In the genomic region with DNA sequence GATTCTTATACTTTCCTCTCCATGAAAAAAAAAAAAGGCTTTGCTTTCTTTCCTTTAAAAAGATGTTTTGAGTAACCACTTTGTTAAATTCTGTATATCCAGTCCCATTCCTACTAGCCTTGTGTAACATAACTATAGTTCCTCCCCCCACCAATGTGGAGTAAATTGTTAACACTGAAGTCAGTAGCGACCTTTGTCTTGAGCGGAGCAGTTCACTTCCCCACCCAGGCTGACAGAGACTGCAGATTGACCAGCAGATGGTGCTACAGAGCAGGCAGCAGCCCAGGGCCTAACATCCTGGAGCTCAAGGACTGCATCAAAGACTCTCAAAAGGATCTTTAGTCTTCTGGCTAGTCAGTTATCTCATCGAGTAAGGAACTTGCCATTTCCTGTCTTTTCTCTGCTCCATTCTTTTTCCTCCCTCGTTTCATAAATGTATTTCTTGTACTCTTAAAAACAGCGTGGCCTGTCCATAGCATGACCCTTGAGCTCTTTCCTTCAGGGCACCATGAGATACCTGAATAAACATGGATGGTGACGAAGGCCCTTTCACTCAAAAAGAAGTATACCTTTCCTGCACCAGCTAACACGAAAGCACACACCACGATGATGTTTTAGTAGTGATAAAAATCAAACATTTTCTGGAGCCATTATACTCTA, we compare ENCODE assay signal across 1 cellular context.
TF ChIP-seq lines count a peak whose summit lies in the region.

No MANE protein-coding gene starts in this region.

TF ChIP-seq in HepG2, 621 proteins besides CTCF, POLR2A, EP300 and RAD21 (continued from another document and continues in another):
- TF ChIP-seq, protein P1, sequence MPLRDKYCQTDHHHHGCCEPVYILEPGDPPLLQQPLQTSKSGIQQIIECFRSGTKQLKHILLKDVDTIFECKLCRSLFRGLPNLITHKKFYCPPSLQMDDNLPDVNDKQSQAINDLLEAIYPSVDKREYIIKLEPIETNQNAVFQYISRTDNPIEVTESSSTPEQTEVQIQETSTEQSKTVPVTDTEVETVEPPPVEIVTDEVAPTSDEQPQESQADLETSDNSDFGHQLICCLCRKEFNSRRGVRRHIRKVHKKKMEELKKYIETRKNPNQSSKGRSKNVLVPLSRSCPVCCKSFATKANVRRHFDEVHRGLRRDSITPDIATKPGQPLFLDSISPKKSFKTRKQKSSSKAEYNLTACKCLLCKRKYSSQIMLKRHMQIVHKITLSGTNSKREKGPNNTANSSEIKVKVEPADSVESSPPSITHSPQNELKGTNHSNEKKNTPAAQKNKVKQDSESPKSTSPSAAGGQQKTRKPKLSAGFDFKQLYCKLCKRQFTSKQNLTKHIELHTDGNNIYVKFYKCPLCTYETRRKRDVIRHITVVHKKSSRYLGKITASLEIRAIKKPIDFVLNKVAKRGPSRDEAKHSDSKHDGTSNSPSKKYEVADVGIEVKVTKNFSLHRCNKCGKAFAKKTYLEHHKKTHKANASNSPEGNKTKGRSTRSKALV (CRISPR knock-in tag; IDR thresholded peaks at IDR 0.05) = no peak
- TF ChIP-seq SUZ12 (IDR thresholded peaks at IDR 0.05; ENCODE audit: low read depth, low read length) (no peak), HDAC2 (CRISPR knock-in tag; IDR thresholded peaks at IDR 0.05) (peak; percentile 60; the same call in 1 of the 2 replicates), KLF16 (CRISPR knock-in tag; IDR thresholded peaks at IDR 0.05) (0 out of 4 replicates have a peak, but pooled peaks of 1 of the 2 experiments have one; percentile 36), ZNF329 (CRISPR knock-in tag; IDR thresholded peaks at IDR 0.05; ENCODE audit: low read depth) (no peak), PRMT3 (CRISPR knock-in tag; IDR thresholded peaks at IDR 0.05; ENCODE audit: borderline replicate concordance, low read depth) (no peak), ZNF788 (CRISPR knock-in tag; IDR thresholded peaks at IDR 0.05; ENCODE audit: borderline replicate concordance) (peak; percentile 83; the same call in 1 of the 2 replicates), MAFK (conservative IDR thresholded peaks at IDR 0.05 in 1 of 2, IDR thresholded peaks at IDR 0.05 in 1 of 2; ENCODE audit: low read length in 2 of 2) (no peak), SIX1 (CRISPR knock-in tag; IDR thresholded peaks at IDR 0.05; ENCODE audit: borderline replicate concordance) (no peak), SIN3A (IDR thresholded peaks at IDR 0.05; ENCODE audit: borderline replicate concordance, low read depth, low read length) (no peak), FOXA1 (IDR thresholded peaks at IDR 0.05) (no peak), FOXA1 (CRISPR knock-in tag; IDR thresholded peaks at IDR 0.05) (no peak), PHF5A (CRISPR knock-in tag; IDR thresholded peaks at IDR 0.05; ENCODE audit: low read depth, unreplicated experiment) (peak; percentile 45), SRSF9 (IDR thresholded peaks at IDR 0.05; ENCODE audit: borderline replicate concordance, insufficient read depth, low read depth, low read length, poor library complexity, severe bottlenecking) (no peak), ZNF549 (CRISPR knock-in tag; IDR thresholded peaks at IDR 0.05) (no peak), JUNB (CRISPR knock-in tag; IDR thresholded peaks at IDR 0.05; ENCODE audit: borderline replicate concordance) (no peak), ZNF543 (CRISPR knock-in tag; IDR thresholded peaks at IDR 0.05) (no peak), ZNF468 (CRISPR knock-in tag; IDR thresholded peaks at IDR 0.05) (no peak), ZFP90 (CRISPR knock-in tag; IDR thresholded peaks at IDR 0.05; ENCODE audit: borderline replicate concordance) (no peak), ZNF460 (CRISPR knock-in tag; IDR thresholded peaks at IDR 0.05; ENCODE audit: borderline replicate concordance) (no peak; the same call in 1 of the 2 replicates), MIXL1 (CRISPR knock-in tag; IDR thresholded peaks at IDR 0.05) (0 out of 2 replicates have a peak, but pooled peaks have one; percentile 60), ZNF557 (CRISPR knock-in tag; IDR thresholded peaks at IDR 0.05) (no peak), ZNF20 (CRISPR knock-in tag; IDR thresholded peaks at IDR 0.05) (no peak), XRCC5 (optimal IDR thresholded peaks at IDR 0.05; ENCODE audit: low read length) (peak; percentile 60), ARNT2 (CRISPR knock-in tag; IDR thresholded peaks at IDR 0.05; ENCODE audit: low read depth) (no peak), KLF6 (CRISPR knock-in tag; IDR thresholded peaks at IDR 0.05) (no peak), ZNF44 (CRISPR knock-in tag; IDR thresholded peaks at IDR 0.05) (no peak)
- TF ChIP-seq, protein P2, sequence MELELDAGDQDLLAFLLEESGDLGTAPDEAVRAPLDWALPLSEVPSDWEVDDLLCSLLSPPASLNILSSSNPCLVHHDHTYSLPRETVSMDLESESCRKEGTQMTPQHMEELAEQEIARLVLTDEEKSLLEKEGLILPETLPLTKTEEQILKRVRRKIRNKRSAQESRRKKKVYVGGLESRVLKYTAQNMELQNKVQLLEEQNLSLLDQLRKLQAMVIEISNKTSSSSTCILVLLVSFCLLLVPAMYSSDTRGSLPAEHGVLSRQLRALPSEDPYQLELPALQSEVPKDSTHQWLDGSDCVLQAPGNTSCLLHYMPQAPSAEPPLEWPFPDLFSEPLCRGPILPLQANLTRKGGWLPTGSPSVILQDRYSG (CRISPR knock-in tag; IDR thresholded peaks at IDR 0.05) = no peak
- TF ChIP-seq, protein P3, sequence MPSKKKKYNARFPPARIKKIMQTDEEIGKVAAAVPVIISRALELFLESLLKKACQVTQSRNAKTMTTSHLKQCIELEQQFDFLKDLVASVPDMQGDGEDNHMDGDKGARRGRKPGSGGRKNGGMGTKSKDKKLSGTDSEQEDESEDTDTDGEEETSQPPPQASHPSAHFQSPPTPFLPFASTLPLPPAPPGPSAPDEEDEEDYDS (CRISPR knock-in tag; IDR thresholded peaks at IDR 0.05) = peak; percentile 36
- TF ChIP-seq, protein P4, sequence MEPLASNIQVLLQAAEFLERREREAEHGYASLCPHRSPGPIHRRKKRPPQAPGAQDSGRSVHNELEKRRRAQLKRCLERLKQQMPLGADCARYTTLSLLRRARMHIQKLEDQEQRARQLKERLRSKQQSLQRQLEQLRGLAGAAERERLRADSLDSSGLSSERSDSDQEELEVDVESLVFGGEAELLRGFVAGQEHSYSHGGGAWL (CRISPR knock-in tag; IDR thresholded peaks at IDR 0.05) = no peak
- TF ChIP-seq, protein P5, sequence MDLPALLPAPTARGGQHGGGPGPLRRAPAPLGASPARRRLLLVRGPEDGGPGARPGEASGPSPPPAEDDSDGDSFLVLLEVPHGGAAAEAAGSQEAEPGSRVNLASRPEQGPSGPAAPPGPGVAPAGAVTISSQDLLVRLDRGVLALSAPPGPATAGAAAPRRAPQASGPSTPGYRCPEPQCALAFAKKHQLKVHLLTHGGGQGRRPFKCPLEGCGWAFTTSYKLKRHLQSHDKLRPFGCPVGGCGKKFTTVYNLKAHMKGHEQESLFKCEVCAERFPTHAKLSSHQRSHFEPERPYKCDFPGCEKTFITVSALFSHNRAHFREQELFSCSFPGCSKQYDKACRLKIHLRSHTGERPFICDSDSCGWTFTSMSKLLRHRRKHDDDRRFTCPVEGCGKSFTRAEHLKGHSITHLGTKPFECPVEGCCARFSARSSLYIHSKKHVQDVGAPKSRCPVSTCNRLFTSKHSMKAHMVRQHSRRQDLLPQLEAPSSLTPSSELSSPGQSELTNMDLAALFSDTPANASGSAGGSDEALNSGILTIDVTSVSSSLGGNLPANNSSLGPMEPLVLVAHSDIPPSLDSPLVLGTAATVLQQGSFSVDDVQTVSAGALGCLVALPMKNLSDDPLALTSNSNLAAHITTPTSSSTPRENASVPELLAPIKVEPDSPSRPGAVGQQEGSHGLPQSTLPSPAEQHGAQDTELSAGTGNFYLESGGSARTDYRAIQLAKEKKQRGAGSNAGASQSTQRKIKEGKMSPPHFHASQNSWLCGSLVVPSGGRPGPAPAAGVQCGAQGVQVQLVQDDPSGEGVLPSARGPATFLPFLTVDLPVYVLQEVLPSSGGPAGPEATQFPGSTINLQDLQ (CRISPR knock-in tag; IDR thresholded peaks at IDR 0.05) = no peak
- TF ChIP-seq, protein P6, sequence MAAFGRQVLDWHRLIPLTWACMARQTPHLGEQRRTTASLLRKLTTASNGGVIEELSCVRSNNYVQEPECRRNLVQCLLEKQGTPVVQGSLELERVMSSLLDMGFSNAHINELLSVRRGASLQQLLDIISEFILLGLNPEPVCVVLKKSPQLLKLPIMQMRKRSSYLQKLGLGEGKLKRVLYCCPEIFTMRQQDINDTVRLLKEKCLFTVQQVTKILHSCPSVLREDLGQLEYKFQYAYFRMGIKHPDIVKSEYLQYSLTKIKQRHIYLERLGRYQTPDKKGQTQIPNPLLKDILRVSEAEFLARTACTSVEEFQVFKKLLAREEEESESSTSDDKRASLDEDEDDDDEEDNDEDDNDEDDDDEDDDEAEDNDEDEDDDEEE (CRISPR knock-in tag; IDR thresholded peaks at IDR 0.05) = no peak
- TF ChIP-seq, protein P7, sequence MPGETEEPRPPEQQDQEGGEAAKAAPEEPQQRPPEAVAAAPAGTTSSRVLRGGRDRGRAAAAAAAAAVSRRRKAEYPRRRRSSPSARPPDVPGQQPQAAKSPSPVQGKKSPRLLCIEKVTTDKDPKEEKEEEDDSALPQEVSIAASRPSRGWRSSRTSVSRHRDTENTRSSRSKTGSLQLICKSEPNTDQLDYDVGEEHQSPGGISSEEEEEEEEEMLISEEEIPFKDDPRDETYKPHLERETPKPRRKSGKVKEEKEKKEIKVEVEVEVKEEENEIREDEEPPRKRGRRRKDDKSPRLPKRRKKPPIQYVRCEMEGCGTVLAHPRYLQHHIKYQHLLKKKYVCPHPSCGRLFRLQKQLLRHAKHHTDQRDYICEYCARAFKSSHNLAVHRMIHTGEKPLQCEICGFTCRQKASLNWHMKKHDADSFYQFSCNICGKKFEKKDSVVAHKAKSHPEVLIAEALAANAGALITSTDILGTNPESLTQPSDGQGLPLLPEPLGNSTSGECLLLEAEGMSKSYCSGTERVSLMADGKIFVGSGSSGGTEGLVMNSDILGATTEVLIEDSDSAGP (CRISPR knock-in tag; IDR thresholded peaks at IDR 0.05; ENCODE audit: borderline replicate concordance) = peak; percentile 27; the same call in 1 of the 2 replicates
- TF ChIP-seq, protein P8, sequence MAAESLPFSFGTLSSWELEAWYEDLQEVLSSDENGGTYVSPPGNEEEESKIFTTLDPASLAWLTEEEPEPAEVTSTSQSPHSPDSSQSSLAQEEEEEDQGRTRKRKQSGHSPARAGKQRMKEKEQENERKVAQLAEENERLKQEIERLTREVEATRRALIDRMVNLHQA (CRISPR knock-in tag; IDR thresholded peaks at IDR 0.05) = no peak
- TF ChIP-seq, protein P9, sequence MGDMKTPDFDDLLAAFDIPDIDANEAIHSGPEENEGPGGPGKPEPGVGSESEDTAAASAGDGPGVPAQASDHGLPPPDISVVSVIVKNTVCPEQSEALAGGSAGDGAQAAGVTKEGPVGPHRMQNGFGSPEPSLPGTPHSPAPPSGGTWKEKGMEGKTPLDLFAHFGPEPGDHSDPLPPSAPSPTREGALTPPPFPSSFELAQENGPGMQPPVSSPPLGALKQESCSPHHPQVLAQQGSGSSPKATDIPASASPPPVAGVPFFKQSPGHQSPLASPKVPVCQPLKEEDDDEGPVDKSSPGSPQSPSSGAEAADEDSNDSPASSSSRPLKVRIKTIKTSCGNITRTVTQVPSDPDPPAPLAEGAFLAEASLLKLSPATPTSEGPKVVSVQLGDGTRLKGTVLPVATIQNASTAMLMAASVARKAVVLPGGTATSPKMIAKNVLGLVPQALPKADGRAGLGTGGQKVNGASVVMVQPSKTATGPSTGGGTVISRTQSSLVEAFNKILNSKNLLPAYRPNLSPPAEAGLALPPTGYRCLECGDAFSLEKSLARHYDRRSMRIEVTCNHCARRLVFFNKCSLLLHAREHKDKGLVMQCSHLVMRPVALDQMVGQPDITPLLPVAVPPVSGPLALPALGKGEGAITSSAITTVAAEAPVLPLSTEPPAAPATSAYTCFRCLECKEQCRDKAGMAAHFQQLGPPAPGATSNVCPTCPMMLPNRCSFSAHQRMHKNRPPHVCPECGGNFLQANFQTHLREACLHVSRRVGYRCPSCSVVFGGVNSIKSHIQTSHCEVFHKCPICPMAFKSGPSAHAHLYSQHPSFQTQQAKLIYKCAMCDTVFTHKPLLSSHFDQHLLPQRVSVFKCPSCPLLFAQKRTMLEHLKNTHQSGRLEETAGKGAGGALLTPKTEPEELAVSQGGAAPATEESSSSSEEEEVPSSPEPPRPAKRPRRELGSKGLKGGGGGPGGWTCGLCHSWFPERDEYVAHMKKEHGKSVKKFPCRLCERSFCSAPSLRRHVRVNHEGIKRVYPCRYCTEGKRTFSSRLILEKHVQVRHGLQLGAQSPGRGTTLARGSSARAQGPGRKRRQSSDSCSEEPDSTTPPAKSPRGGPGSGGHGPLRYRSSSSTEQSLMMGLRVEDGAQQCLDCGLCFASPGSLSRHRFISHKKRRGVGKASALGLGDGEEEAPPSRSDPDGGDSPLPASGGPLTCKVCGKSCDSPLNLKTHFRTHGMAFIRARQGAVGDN (CRISPR knock-in tag; IDR thresholded peaks at IDR 0.05) = peak; percentile 20; the same call in 1 of the 2 replicates
- TF ChIP-seq, protein P10, sequence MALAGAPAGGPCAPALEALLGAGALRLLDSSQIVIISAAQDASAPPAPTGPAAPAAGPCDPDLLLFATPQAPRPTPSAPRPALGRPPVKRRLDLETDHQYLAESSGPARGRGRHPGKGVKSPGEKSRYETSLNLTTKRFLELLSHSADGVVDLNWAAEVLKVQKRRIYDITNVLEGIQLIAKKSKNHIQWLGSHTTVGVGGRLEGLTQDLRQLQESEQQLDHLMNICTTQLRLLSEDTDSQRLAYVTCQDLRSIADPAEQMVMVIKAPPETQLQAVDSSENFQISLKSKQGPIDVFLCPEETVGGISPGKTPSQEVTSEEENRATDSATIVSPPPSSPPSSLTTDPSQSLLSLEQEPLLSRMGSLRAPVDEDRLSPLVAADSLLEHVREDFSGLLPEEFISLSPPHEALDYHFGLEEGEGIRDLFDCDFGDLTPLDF (CRISPR knock-in tag; IDR thresholded peaks at IDR 0.05) = no peak
- TF ChIP-seq, protein P11, sequence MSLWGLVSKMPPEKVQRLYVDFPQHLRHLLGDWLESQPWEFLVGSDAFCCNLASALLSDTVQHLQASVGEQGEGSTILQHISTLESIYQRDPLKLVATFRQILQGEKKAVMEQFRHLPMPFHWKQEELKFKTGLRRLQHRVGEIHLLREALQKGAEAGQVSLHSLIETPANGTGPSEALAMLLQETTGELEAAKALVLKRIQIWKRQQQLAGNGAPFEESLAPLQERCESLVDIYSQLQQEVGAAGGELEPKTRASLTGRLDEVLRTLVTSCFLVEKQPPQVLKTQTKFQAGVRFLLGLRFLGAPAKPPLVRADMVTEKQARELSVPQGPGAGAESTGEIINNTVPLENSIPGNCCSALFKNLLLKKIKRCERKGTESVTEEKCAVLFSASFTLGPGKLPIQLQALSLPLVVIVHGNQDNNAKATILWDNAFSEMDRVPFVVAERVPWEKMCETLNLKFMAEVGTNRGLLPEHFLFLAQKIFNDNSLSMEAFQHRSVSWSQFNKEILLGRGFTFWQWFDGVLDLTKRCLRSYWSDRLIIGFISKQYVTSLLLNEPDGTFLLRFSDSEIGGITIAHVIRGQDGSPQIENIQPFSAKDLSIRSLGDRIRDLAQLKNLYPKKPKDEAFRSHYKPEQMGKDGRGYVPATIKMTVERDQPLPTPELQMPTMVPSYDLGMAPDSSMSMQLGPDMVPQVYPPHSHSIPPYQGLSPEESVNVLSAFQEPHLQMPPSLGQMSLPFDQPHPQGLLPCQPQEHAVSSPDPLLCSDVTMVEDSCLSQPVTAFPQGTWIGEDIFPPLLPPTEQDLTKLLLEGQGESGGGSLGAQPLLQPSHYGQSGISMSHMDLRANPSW (CRISPR knock-in tag; IDR thresholded peaks at IDR 0.05; ENCODE audit: borderline replicate concordance) = no peak
